In genomic region chr2:128809256-128809636, GRCh38 we compare ENCODE assay signal across 23 cellular contexts.
DNase-seq lines count a peak whose midpoint lies in the region; TF ChIP-seq lines count a peak whose summit lies in the region.
"Had no signal": no experiment of that assay in that cellular context is flagged by ENCODE, and none has a peak within 500 bp of the region (broad histone marks: within the 10 kb centered on the region; RNA-seq: fewer than 3 reads in every experiment).

No MANE protein-coding gene starts in this region.

- no peaks in the 10 kb centered on the region for H3K9me3 ChIP-seq in suprapubic skin

- no peak for TF ChIP-seq POLR2A in suprapubic skin (IDR thresholded peaks at IDR 0.05)

- H3K36me3 ChIP-seq in suprapubic skin: no peaks in the 10 kb centered on the region

- H3K4me3 ChIP-seq in suprapubic skin: no peak overlapping the region
- H3K4me3 ChIP-seq: coronary artery, neural progenitor cell had no signal

- DNase-seq in RKO (ENCODE audit: low spot score) (peak; percentile 2), epithelial cell of prostate (ENCODE audit: low read depth, low spot score) (peak; percentile 27), kidney tubule cell (ENCODE audit: low spot score) (peak; percentile 1), suprapubic skin (ENCODE audit: low spot score in 2 of 2) (no peak), CD1c-positive myeloid dendritic cell (ENCODE audit: extremely low spot score) (no peak), ACHN (no peak), OCI-M2 (lab: John Stamatoyannopoulos, UW; ENCODE audit: unreplicated experiment) (no peak)
- DNase-seq: activated CD4-positive, alpha-beta T cell treated with anti-CD3 and anti-CD28 coated beads, Interleukin-2, amount 50 U/mL, for 4 hours; activated CD4-positive, CD25-positive, alpha-beta regulatory T cell; activated naive CD4-positive, alpha-beta T cell treated with anti-CD3 and anti-CD28 coated beads for 36 hours; amniotic stem cell; effector memory CD8-positive, alpha-beta T cell; Kasumi-1; kidney; NCI-H1694 treated with DMSO at 0.1 percent for 48 hours; NCI-H524 treated with DMSO at 0.1 percent for 48 hours; right cardiac atrium; stimulated activated CD4-positive, alpha-beta T cell treated with anti-CD3 and anti-CD28 coated beads, Interleukin-12 subunit alpha, Interleukin-12 subunit beta, amount 100 ng/mL, for 4 hours; stimulated activated CD4-positive, alpha-beta T cell treated with anti-CD3 and anti-CD28 coated beads, Interleukin-4, amount 100 ng/mL, for 1 hour; substantia nigra had no signal

- H3K27ac ChIP-seq in epithelial cell of prostate: peak overlapping the region; percentile 36
- peak overlapping the region; percentile 7 for H3K27ac ChIP-seq in suprapubic skin
- H3K27ac ChIP-seq: C4-2B, neural progenitor cell had no signal

- in situ Hi-C loops in ACHN (cut with HindIII; ENCODE audit: low pct_ligation_motif_present, low pct_unique_long_range_greater_than_20kb, low sequenced_read_pairs): no loop called here

- H3K27me3 ChIP-seq in suprapubic skin: no peaks in the 10 kb centered on the region
- H3K27me3 ChIP-seq: neural progenitor cell had no signal

- 61% methylated on average over 1 of the region's 1 CpG for WGBS in suprapubic skin

- TF ChIP-seq CTCF in suprapubic skin (IDR thresholded peaks at IDR 0.05): no peak

- TF ChIP-seq EP300 in suprapubic skin (IDR thresholded peaks at IDR 0.05): no peak

- H3K4me1 ChIP-seq in suprapubic skin: peaks cover 7% of the 10 kb centered on the region

Comparison
In these comparisons a context has a peak if more than half of its experiments do, and no peak if none do; other contexts are left out.
1. DNase-seq: peak in RKO (single experiment), epithelial cell of prostate (single experiment) and kidney tubule cell (single experiment); none in suprapubic skin (0 of 2), CD1c-positive myeloid dendritic cell (single experiment), ACHN (single experiment) and OCI-M2 (single experiment).